In the genomic region with DNA sequence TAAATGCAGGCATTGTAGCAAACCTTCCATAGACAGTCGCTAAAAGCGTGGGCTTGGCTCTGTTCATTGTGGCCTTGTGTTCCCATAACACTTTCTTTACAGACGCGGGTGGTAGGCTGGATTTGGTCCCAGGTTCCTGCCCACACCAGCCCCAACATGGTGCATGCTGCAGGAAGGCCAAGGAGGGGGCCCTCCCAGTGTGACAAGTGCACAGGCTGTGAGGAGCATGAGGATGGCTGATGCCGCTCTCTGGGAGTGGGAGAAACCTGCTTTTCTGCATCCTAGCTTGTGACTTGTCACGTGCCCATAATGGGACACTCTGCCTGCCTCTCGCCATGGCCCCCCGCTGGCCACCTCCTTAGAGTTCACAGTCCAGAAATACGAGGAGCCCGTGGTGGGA, we compare ENCODE assay signal across 12 cellular contexts.
"Had no signal": no experiment of that assay in that cellular context is flagged by ENCODE, and none has a peak within 500 bp of the region (broad histone marks: within the 10 kb centered on the region; RNA-seq: fewer than 3 reads in every experiment).

No MANE protein-coding gene starts in this region.

- H3K4me3 ChIP-seq: prostate gland, right lobe of liver, stomach had no signal

- H3K4me3 Mint-ChIP-seq: activated CD4-positive, alpha-beta memory T cell treated with anti-CD3 and anti-CD28 coated beads for 36 hours; activated T-helper 1 cell treated with anti-CD3 and anti-CD28 coated beads, Interleukin-12 subunit alpha, Interleukin-12 subunit beta, Interleukin-2, Interleukin-4 antibody, amounts not matched to agents 30 ng/mL and 10 ng/mL and 1 ng/mL, durations not matched to agents 14 hours and 24 hours and 36 hours; dendritic cell treated with granulocyte-macrophage colony-stimulating factor and Interleukin-4, amounts not matched to agents 40 ng/mL and 50 ng/mL, for 4 days; naive thymus-derived CD8-positive, alpha-beta T cell; T-helper 2 cell treated with Interferon-gamma antibody and Interleukin-4, amounts not matched to agents 5 μg/mL and 100 μg/mL, for 36 hours had no signal

- H3K4me1 ChIP-seq: prostate gland, right lobe of liver had no signal

- DNase-seq: activated CD4-positive, alpha-beta memory T cell treated with anti-CD3 and anti-CD28 coated beads for 36 hours; activated naive CD4-positive, alpha-beta T cell treated with Interleukin-2 at 50 U/mL for 16 hours; cerebellar nuclear complex; naive thymus-derived CD8-positive, alpha-beta T cell; right lobe of liver; stimulated activated CD4-positive, alpha-beta T cell treated with anti-CD3 and anti-CD28 coated beads, Interleukin-1b, Interleukin-23, amount 100 ng/mL, for 48 hours; stomach; SW 1271 had no signal

- ATAC-seq: naive thymus-derived CD8-positive, alpha-beta T cell had no signal

- H3K36me3 ChIP-seq: prostate gland, right lobe of liver, stomach had no signal

- H3K27ac ChIP-seq: prostate gland, right lobe of liver, stomach had no signal

- H3K27me3 ChIP-seq: right lobe of liver had no signal

- H3K36me3 Mint-ChIP-seq: activated CD4-positive, alpha-beta memory T cell treated with anti-CD3 and anti-CD28 coated beads for 36 hours; naive thymus-derived CD8-positive, alpha-beta T cell had no signal

- H3K9me3 Mint-ChIP-seq: activated CD4-positive, alpha-beta memory T cell treated with anti-CD3 and anti-CD28 coated beads for 36 hours; activated T-helper 1 cell treated with anti-CD3 and anti-CD28 coated beads, Interleukin-12 subunit alpha, Interleukin-12 subunit beta, Interleukin-2, Interleukin-4 antibody, amounts not matched to agents 30 ng/mL and 10 ng/mL and 1 ng/mL, durations not matched to agents 14 hours and 24 hours and 36 hours; dendritic cell treated with granulocyte-macrophage colony-stimulating factor and Interleukin-4, amounts not matched to agents 40 ng/mL and 50 ng/mL, for 4 days; naive thymus-derived CD8-positive, alpha-beta T cell; T-helper 2 cell treated with Interferon-gamma antibody and Interleukin-4, amounts not matched to agents 5 μg/mL and 100 μg/mL, for 36 hours had no signal

- H3K4me1 Mint-ChIP-seq: naive thymus-derived CD8-positive, alpha-beta T cell had no signal

- H3K27ac Mint-ChIP-seq: activated CD4-positive, alpha-beta memory T cell treated with anti-CD3 and anti-CD28 coated beads for 36 hours; activated T-helper 1 cell treated with anti-CD3 and anti-CD28 coated beads, Interleukin-12 subunit alpha, Interleukin-12 subunit beta, Interleukin-2, Interleukin-4 antibody, amounts not matched to agents 30 ng/mL and 10 ng/mL and 1 ng/mL, durations not matched to agents 14 hours and 24 hours and 36 hours; dendritic cell treated with granulocyte-macrophage colony-stimulating factor and Interleukin-4, amounts not matched to agents 40 ng/mL and 50 ng/mL, for 4 days; naive thymus-derived CD8-positive, alpha-beta T cell; T-helper 2 cell treated with Interferon-gamma antibody and Interleukin-4, amounts not matched to agents 5 μg/mL and 100 μg/mL, for 36 hours had no signal

- H3K9me3 ChIP-seq: prostate gland, right lobe of liver, stomach had no signal
